Comparison of ENCODE assay signal across 1 cellular context in the genomic region with DNA sequence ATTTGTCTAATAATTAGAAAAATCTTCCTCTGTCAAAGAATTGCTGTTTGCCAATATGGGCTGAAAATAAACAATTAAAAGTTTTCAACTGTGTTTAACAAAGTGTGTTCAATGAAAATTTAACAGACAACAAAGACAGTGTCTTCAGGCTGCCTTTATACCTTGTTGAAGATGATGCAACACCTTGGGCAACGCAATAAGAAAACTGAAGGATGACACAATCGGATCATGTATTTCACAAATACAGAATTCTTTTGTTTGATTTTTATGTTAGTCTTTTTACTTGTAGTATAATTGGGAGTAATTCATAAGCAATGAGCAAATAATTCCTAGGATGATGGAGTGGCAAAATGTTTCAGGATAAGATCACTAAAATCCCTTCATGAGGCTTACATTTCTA.
TF ChIP-seq lines count a peak whose summit lies in the region.

No MANE protein-coding gene starts in this region.

TF ChIP-seq in GM23338, 12 proteins besides CTCF, POLR2A, EP300 and RAD21 (continued from another document):
- TF ChIP-seq, protein P1, sequence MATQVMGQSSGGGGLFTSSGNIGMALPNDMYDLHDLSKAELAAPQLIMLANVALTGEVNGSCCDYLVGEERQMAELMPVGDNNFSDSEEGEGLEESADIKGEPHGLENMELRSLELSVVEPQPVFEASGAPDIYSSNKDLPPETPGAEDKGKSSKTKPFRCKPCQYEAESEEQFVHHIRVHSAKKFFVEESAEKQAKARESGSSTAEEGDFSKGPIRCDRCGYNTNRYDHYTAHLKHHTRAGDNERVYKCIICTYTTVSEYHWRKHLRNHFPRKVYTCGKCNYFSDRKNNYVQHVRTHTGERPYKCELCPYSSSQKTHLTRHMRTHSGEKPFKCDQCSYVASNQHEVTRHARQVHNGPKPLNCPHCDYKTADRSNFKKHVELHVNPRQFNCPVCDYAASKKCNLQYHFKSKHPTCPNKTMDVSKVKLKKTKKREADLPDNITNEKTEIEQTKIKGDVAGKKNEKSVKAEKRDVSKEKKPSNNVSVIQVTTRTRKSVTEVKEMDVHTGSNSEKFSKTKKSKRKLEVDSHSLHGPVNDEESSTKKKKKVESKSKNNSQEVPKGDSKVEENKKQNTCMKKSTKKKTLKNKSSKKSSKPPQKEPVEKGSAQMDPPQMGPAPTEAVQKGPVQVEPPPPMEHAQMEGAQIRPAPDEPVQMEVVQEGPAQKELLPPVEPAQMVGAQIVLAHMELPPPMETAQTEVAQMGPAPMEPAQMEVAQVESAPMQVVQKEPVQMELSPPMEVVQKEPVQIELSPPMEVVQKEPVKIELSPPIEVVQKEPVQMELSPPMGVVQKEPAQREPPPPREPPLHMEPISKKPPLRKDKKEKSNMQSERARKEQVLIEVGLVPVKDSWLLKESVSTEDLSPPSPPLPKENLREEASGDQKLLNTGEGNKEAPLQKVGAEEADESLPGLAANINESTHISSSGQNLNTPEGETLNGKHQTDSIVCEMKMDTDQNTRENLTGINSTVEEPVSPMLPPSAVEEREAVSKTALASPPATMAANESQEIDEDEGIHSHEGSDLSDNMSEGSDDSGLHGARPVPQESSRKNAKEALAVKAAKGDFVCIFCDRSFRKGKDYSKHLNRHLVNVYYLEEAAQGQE (IDR thresholded peaks at IDR 0.05; ENCODE audit: unreplicated experiment): no peak
- TF ChIP-seq CREB1 (CRISPR knock-in tag; IDR thresholded peaks at IDR 0.05; ENCODE audit: low read depth) (no peak), EZH2phosphoT487 (IDR thresholded peaks at IDR 0.05; ENCODE audit: unreplicated experiment) (no peak), STAT1 (IDR thresholded peaks at IDR 0.05; ENCODE audit: unreplicated experiment) (no peak), EZH2 (IDR thresholded peaks at IDR 0.05; ENCODE audit: low read depth, unreplicated experiment) (no peak), JUNB (IDR thresholded peaks at IDR 0.05; ENCODE audit: unreplicated experiment) (no peak), ZNF331 (CRISPR knock-in tag; IDR thresholded peaks at IDR 0.05; ENCODE audit: low read depth) (no peak), POLR2AphosphoS5 (IDR thresholded peaks at IDR 0.05; ENCODE audit: low read depth) (no peak), ETS1 (IDR thresholded peaks at IDR 0.05) (no peak), NANOG (IDR thresholded peaks at IDR 0.05; ENCODE audit: borderline replicate concordance) (no peak), ZNF114 (CRISPR knock-in tag; IDR thresholded peaks at IDR 0.05) (no peak)
